In genomic region chr17:75173526-75173925, GRCh38 we compare ENCODE assay signal across 1 cellular context.
TF ChIP-seq lines count a peak whose summit lies in the region.

No MANE protein-coding gene starts in this region.

TF ChIP-seq in WTC11, 78 proteins besides CTCF, POLR2A, EP300 and RAD21:
- no peak for TF ChIP-seq ARID4B (CRISPR knock-in tag; IDR thresholded peaks at IDR 0.05; ENCODE audit: borderline replicate concordance)
- TF ChIP-seq ZNF532 (CRISPR knock-in tag; IDR thresholded peaks at IDR 0.05; ENCODE audit: borderline replicate concordance): no peak
- no peak for TF ChIP-seq ZNF263 (CRISPR knock-in tag; IDR thresholded peaks at IDR 0.05; ENCODE audit: low read depth)
